8 cellular contexts compared by ENCODE assay signal in the genomic region with DNA sequence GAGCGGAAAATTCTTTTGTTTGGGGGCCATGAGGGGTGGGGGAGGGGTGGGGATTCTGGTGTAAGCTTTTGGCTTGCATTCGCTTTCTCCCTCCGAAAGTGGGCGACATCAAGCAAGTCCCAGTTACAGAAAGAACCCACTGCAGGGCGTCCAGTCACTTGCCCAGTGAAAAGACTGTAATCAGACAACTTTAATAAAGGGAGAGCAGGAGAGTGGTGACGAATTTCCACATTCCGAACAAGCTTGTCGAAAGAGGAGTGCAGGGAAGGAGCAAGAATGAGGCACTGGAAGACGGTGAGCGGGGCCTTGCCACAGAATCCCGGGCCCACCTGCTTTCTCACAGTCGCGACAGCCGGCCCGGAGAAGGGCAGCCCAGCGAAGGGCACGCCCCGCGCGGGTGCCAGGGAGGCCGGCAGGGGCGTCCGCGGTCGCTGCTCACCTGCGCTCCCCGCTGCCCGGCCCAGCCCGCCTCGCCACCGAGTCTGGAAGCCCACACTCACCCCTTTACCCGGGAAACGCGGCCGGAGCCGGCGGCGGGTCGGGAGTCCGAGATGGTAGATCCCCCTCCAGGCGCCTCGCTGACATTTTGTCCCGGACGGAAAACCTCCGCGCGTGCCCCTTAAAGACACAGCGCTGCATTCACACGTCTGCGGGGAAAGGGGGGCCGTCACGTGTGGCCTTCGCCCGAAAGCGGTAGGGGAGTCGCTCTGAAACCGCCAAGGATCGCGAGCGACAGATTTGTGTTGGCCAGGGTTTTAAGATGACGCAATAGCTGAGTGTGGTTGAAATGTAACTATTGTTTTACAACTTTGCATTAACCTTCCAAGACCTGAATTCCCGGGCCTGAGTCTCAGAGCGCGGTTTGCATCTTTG. TPM values are rescaled to one million over a fixed set of nuclear protein-coding genes. Genes with fewer than 3 reads are reported as not detected.
DNase-seq lines count a peak whose midpoint lies in the region; ATAC-seq and TF ChIP-seq lines count a peak whose summit lies in the region.

Gene ZBED3 (minus strand): TSS at position 675 of the 873 bp plus-strand sequence. CDS start 9,407 bp downstream, outside the sequence.

- H3K9me3 ChIP-seq in BLaER1 (0 out of 2 replicates have a peak, but pooled peaks cover 4% of the 10 kb centered on the region), endodermal cell (ENCODE audit: control insufficient read depth, low read length) (peaks cover 13% of the 10 kb centered on the region)

- TF ChIP-seq CTCF in endodermal cell (conservative IDR thresholded peaks at IDR 0.05) = peak; percentile 58

- H3K27me3 ChIP-seq in BLaER1 (no peaks in the 10 kb centered on the region), endodermal cell (ENCODE audit: control insufficient read depth, insufficient read depth, low read length, poor library complexity, severe bottlenecking) (no peaks in the 10 kb centered on the region)

- peaks cover 10% of the 10 kb centered on the region for H3K4me1 Mint-ChIP-seq in endodermal cell

- no peaks in the 10 kb centered on the region for H3K9me3 Mint-ChIP-seq in endodermal cell

- H3K4me1 ChIP-seq in BLaER1 = peaks cover 34% of the 10 kb centered on the region
- H3K4me1 ChIP-seq in endodermal cell (ENCODE audit: control insufficient read depth, insufficient read depth, low read length) = peaks cover 6% of the 10 kb centered on the region

- peak within 1 kb of the TSS; percentile 77 for H3K4me3 Mint-ChIP-seq in endodermal cell

- ATAC-seq in GM19324 (IDR thresholded peaks at IDR 0.05; ENCODE audit: low FRiP score, unreplicated experiment) = peak; percentile 79

- peak; percentile 49 for DNase-seq in HPDE6-E6E7 (ENCODE audit: extremely low spot score)
- peak; percentile 55 to 60 for DNase-seq in NOMO-1 (lab: John Stamatoyannopoulos, UW; ENCODE audit: unreplicated experiment in 2 of 2)
- DNase-seq in activated CD8-positive, alpha-beta memory T cell treated with anti-CD3 and anti-CD28 coated beads, Interleukin-2, amount 50 U/mL, for 4 hours = peak; percentile 60
- DNase-seq in endodermal cell = peak; percentile 89
- no peak for DNase-seq in mesenteric fat pad (ENCODE audit: low spot score)
- DNase-seq in stimulated activated CD8-positive, alpha-beta memory T cell treated with anti-CD3 and anti-CD28 coated beads, Interleukin-4, amount 100 ng/mL, for 24 hours (ENCODE audit: low read depth) = peak; percentile 41

- H3K4me2 ChIP-seq in BLaER1 = peak within 1 kb of the TSS; percentile 86

- no peaks in the 10 kb centered on the region for H4K20me1 ChIP-seq in BLaER1

- peak within 1 kb of the TSS; percentile 99 for H3K27ac Mint-ChIP-seq in endodermal cell

- no peaks in the 10 kb centered on the region for H3K27me3 Mint-ChIP-seq in endodermal cell (ENCODE audit: insufficient read depth)

- WGBS in endodermal cell (ENCODE audit: insufficient coverage in 1 of 2, insufficient read length in 1 of 2), 2 experiments = 1% methylated on average over 13 to 64 of the region's 64 CpGs

- H3K4me3 ChIP-seq in BLaER1 = peak within 1 kb of the TSS; percentile 87
- H3K4me3 ChIP-seq in endodermal cell (ENCODE audit: low read length) = peak within 1 kb of the TSS; percentile 88

- H3K27ac ChIP-seq in BLaER1 (peak within 1 kb of the TSS; percentile 99), endodermal cell (ENCODE audit: low read depth, low read length) (peak within 1 kb of the TSS; percentile 96)

- H3K36me3 Mint-ChIP-seq in endodermal cell (ENCODE audit: low read depth) = peaks cover 25% of the 10 kb centered on the region

- H3K36me3 ChIP-seq in BLaER1 = peaks cover 33% of the 10 kb centered on the region
- no peaks in the 10 kb centered on the region for H3K36me3 ChIP-seq in endodermal cell (ENCODE audit: control insufficient read depth, insufficient read depth, low read length)

- H3K9ac ChIP-seq in BLaER1 = peak within 1 kb of the TSS; percentile 98
- H3K9ac ChIP-seq in endodermal cell (ENCODE audit: extremely low read depth, low read length, poor library complexity, severe bottlenecking) = peak within 1 kb of the TSS; percentile 92

RNA-seq across cellular contexts. Expression of gene ZBED3, which starts in this region (rescaled TPM):
- 1 to 10 TPM; 5.3 to 5.6 TPM for total RNA-seq in endodermal cell
- polyA plus RNA-seq in endodermal cell (2013, experiment 1 of 2) = 7.4 TPM
- 6.4 TPM for polyA plus RNA-seq in endodermal cell (2013, experiment 2 of 2)
- 21.6 TPM for total RNA-seq in mesenteric fat pad
